In the genomic region with DNA sequence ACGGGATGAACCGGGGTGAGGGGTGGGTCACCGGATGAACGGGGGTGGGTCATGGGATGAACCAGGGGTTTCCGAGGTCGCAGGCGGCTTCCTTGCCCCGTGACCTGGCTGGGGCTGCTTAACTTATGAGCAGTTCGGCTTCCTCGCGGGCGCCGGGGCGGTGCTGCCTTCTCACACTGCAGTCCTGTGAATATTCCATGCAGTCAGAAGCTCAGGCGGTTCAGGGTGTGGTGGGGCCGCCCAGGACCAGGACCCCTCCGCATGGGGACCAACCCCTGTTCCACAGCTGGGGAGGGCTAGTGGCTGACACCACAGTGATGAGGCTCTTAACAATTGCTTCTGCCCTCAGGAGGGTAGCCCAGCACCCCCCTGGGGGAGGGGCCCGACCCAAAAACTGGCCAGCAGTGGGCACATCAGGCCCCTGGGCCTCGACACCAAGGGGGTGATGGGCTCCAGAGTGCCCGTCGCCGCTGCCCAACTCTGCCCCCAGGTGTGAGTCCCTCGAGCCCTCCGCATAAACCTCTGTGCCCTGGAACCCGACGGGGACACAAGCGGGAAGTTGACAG, we compare ENCODE assay signal across 18 cellular contexts. TPM values are rescaled to one million over a fixed set of nuclear protein-coding genes. Genes with fewer than 3 reads are reported as not detected.
DNase-seq lines count a peak whose midpoint lies in the region; ATAC-seq and TF ChIP-seq lines count a peak whose summit lies in the region.
"Had no signal": no experiment of that assay in that cellular context is flagged by ENCODE, and none has a peak within 500 bp of the region (broad histone marks: within the 10 kb centered on the region; RNA-seq: fewer than 3 reads in every experiment).

No MANE protein-coding gene starts in this region.

- H3K27ac ChIP-seq in GM23338 (ENCODE audit: low read depth) (no peak overlapping the region), endodermal cell (ENCODE audit: low read depth, low read length) (no peak overlapping the region), esophagus squamous epithelium (no peak overlapping the region)
- H3K27ac ChIP-seq: cardiac muscle cell, SK-N-MC, thoracic aorta had no signal

- H3K36me3 ChIP-seq in GM23338 (ENCODE audit: insufficient read depth) (no peaks in the 10 kb centered on the region), endodermal cell (ENCODE audit: control insufficient read depth, insufficient read depth, low read length) (no peaks in the 10 kb centered on the region), esophagus squamous epithelium (no peaks in the 10 kb centered on the region)
- H3K36me3 ChIP-seq: cardiac muscle cell, thoracic aorta had no signal

- no peak for TF ChIP-seq POLR2A in esophagus squamous epithelium (IDR thresholded peaks at IDR 0.05)

- intact Hi-C loops in CD14-positive monocyte (cut with micrococcal nuclease) (no loop called here), esophagus squamous epithelium (cut with DNase I) (no loop called here)

- 0 out of 2 replicates have a peak, but pooled peaks cover 2% of the 10 kb centered on the region for H3F3A ChIP-seq in GM23338 (replicated peaks; ENCODE audit: low read depth)

- H3K4me3 ChIP-seq in GM23338 (no peak overlapping the region), endodermal cell (ENCODE audit: low read length) (no peak overlapping the region), esophagus squamous epithelium (no peak overlapping the region)
- H3K4me3 ChIP-seq: cardiac muscle cell, SK-N-MC, thoracic aorta had no signal

- no peaks in the 10 kb centered on the region for H3K4me1 ChIP-seq in GM23338 (ENCODE audit: insufficient read depth)
- H3K4me1 ChIP-seq in endodermal cell (ENCODE audit: control insufficient read depth, insufficient read depth, low read length) = no peaks in the 10 kb centered on the region
- H3K4me1 ChIP-seq in esophagus squamous epithelium = no peaks in the 10 kb centered on the region

- DNase-seq in CD14-positive monocyte (ENCODE audit: low spot score) (peak; percentile 36), GM23338 (ENCODE audit: low spot score) (no peak), endodermal cell (peak; percentile 57), osteocyte (ENCODE audit: extremely low spot score, unreplicated experiment) (peak; percentile 85), NCI-H1105 (lab: John Stamatoyannopoulos, UW) (no peak), COLO668 (lab: John Stamatoyannopoulos, UW; ENCODE audit: unreplicated experiment) (no peak), NCI-H2171 (lab: John Stamatoyannopoulos, UW) (no peak), esophagus squamous epithelium (lab: John Stamatoyannopoulos, UW) (no peak)
- DNase-seq: effector memory CD4-positive, alpha-beta T cell; GF-D8; hypothalamus; midbrain; NCI-H2029; stimulated activated CD4-positive, alpha-beta T cell treated with anti-CD3 and anti-CD28 coated beads, Interleukin-2, amount 100 ng/mL, for 48 hours had no signal

- no peak overlapping the region for H3K4me2 ChIP-seq in GM23338

- H3K27me3 Mint-ChIP-seq in CD14-positive monocyte (ENCODE audit: low read depth in 3 of 3) = peaks cover 29 to 55% (median 30%) of the 10 kb centered on the region in 3 donors
- peaks cover 14% of the 10 kb centered on the region for H3K27me3 Mint-ChIP-seq in GM23338 (ENCODE audit: insufficient read depth, low read depth, poor library complexity)
- peaks cover 18% of the 10 kb centered on the region for H3K27me3 Mint-ChIP-seq in endodermal cell (ENCODE audit: insufficient read depth)
- peaks cover 10% of the 10 kb centered on the region for H3K27me3 Mint-ChIP-seq in osteocyte (ENCODE audit: unreplicated experiment)

- peaks cover 12% of the 10 kb centered on the region; the same call in 1 of the 2 replicates for H3K27me3 ChIP-seq in GM23338 (ENCODE audit: insufficient read depth)
- H3K27me3 ChIP-seq in endodermal cell (ENCODE audit: control insufficient read depth, insufficient read depth, low read length, poor library complexity, severe bottlenecking) = peaks cover 11% of the 10 kb centered on the region
- H3K27me3 ChIP-seq in esophagus squamous epithelium = peaks cover 0 to 56% (median 0%) of the 10 kb centered on the region in 4 donors

- H3K9me3 Mint-ChIP-seq in CD14-positive monocyte = peaks cover 7 to 38% (median 20%) of the 10 kb centered on the region in 7 donors
- H3K9me3 Mint-ChIP-seq in GM23338 = peaks cover 5% of the 10 kb centered on the region; the same call in 2 of the 3 replicates
- peaks cover under 1% of the 10 kb centered on the region for H3K9me3 Mint-ChIP-seq in endodermal cell
- no peaks in the 10 kb centered on the region for H3K9me3 Mint-ChIP-seq in osteocyte (ENCODE audit: unreplicated experiment)
- H3K9me3 Mint-ChIP-seq: activated T-helper 2 cell treated with anti-CD3 and anti-CD28 coated beads, Interferon-gamma antibody, Interleukin-2, Interleukin-4, amounts not matched to agents 10 μg/mL and 5 μg/mL and 100 μg/mL, durations not matched to agents 14 hours and 24 hours and 36 hours had no signal

- 90 to 94% methylated on average over 24 to 27 of the region's 27 CpGs for WGBS in endodermal cell (ENCODE audit: insufficient coverage in 1 of 2, insufficient read length in 1 of 2), 2 experiments
- WGBS in esophagus squamous epithelium, 2 donors = 80 to 96% methylated on average over 5 to 14 of the region's 27 CpGs

- H3K9me2 ChIP-seq in GM23338 (ENCODE audit: insufficient read depth) = no peaks in the 10 kb centered on the region

- H3K36me3 Mint-ChIP-seq in CD14-positive monocyte (no peaks in the 10 kb centered on the region), GM23338 (ENCODE audit: low read depth) (no peaks in the 10 kb centered on the region), endodermal cell (ENCODE audit: low read depth) (no peaks in the 10 kb centered on the region), osteocyte (ENCODE audit: unreplicated experiment) (no peaks in the 10 kb centered on the region)

- no peaks in the 10 kb centered on the region for H4K20me1 ChIP-seq in GM23338 (replicated peaks; ENCODE audit: insufficient read depth)

- H3K9me3 ChIP-seq in endodermal cell (ENCODE audit: control insufficient read depth, low read length) (no peaks in the 10 kb centered on the region), esophagus squamous epithelium (peaks cover 0 to 5% (median 0%) of the 10 kb centered on the region in 3 donors)

- ATAC-seq in GM23338 = peak; percentile 47

- TF ChIP-seq CTCF in CD14-positive monocyte (IDR thresholded peaks at IDR 0.05) = no peak
- no peak for TF ChIP-seq CTCF in GM23338 (conservative IDR thresholded peaks at IDR 0.05; ENCODE audit: low read depth in 2 of 2)
- TF ChIP-seq CTCF in endodermal cell (conservative IDR thresholded peaks at IDR 0.05) = no peak
- TF ChIP-seq CTCF in osteocyte (IDR thresholded peaks at IDR 0.05) = no peak
- no peak for TF ChIP-seq CTCF in esophagus squamous epithelium (IDR thresholded peaks at IDR 0.05)

- H3K27ac Mint-ChIP-seq in CD14-positive monocyte = no peak overlapping the region
- no peak overlapping the region for H3K27ac Mint-ChIP-seq in GM23338
- no peak overlapping the region for H3K27ac Mint-ChIP-seq in endodermal cell
- H3K27ac Mint-ChIP-seq in osteocyte (ENCODE audit: unreplicated experiment) = no peak overlapping the region
- H3K27ac Mint-ChIP-seq: activated T-helper 2 cell treated with anti-CD3 and anti-CD28 coated beads, Interferon-gamma antibody, Interleukin-2, Interleukin-4, amounts not matched to agents 10 μg/mL and 5 μg/mL and 100 μg/mL, durations not matched to agents 14 hours and 24 hours and 36 hours had no signal

- no peaks in the 10 kb centered on the region for H3K79me2 ChIP-seq in GM23338 (replicated peaks; ENCODE audit: insufficient read depth)

- H3K4me1 Mint-ChIP-seq in CD14-positive monocyte = no peaks in the 10 kb centered on the region
- H3K4me1 Mint-ChIP-seq in GM23338 = peaks cover 8% of the 10 kb centered on the region
- no peaks in the 10 kb centered on the region for H3K4me1 Mint-ChIP-seq in endodermal cell
- no peaks in the 10 kb centered on the region for H3K4me1 Mint-ChIP-seq in osteocyte (ENCODE audit: unreplicated experiment)

- no peak overlapping the region for H3K9ac ChIP-seq in endodermal cell (ENCODE audit: extremely low read depth, low read length, poor library complexity, severe bottlenecking)

- H2AFZ ChIP-seq in GM23338 = no peak overlapping the region

- H3K4me3 Mint-ChIP-seq in CD14-positive monocyte = no peak overlapping the region
- H3K4me3 Mint-ChIP-seq in GM23338 = no peak overlapping the region
- H3K4me3 Mint-ChIP-seq in endodermal cell = no peak overlapping the region
- H3K4me3 Mint-ChIP-seq in osteocyte (ENCODE audit: unreplicated experiment) = no peak overlapping the region

TF ChIP-seq in GM23338, 12 proteins besides CTCF, POLR2A, EP300 and RAD21 (continues in another document):
- TF ChIP-seq EZH2 (IDR thresholded peaks at IDR 0.05; ENCODE audit: low read depth, unreplicated experiment) (no peak), NANOG (IDR thresholded peaks at IDR 0.05; ENCODE audit: borderline replicate concordance) (no peak), CREB1 (CRISPR knock-in tag; IDR thresholded peaks at IDR 0.05; ENCODE audit: low read depth) (no peak)
- TF ChIP-seq, protein P1, sequence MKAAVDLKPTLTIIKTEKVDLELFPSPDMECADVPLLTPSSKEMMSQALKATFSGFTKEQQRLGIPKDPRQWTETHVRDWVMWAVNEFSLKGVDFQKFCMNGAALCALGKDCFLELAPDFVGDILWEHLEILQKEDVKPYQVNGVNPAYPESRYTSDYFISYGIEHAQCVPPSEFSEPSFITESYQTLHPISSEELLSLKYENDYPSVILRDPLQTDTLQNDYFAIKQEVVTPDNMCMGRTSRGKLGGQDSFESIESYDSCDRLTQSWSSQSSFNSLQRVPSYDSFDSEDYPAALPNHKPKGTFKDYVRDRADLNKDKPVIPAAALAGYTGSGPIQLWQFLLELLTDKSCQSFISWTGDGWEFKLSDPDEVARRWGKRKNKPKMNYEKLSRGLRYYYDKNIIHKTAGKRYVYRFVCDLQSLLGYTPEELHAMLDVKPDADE (IDR thresholded peaks at IDR 0.05) = no peak

RNA-seq across cellular contexts. Expression of a gene that starts 30.9 kb away (rescaled TPM):
- polyA plus RNA-seq in CD14-positive monocyte = under 1 TPM; 0.31 to 0.42 TPM
- total RNA-seq in GM23338 (2014; rRNA removed; shearing (Covaris generic)) = 2.2 and 3.1 TPM in 2 replicates
- 0.39 and 0.75 TPM in 2 replicates for polyA plus RNA-seq in GM23338 (2016; fragmentation: Nextera tagmentation; extraction: Ambion mirVana)
- 1 to 10 TPM; 1.3 to 1.5 TPM for total RNA-seq in endodermal cell
- polyA plus RNA-seq in endodermal cell (2013, experiment 1 of 2) = 1.5 TPM
- polyA plus RNA-seq in endodermal cell (2013, experiment 2 of 2) = 1.4 TPM
- total RNA-seq in osteocyte = 1.2 and 1.7 TPM in 2 replicates
- 1 to 10 TPM; 2.4 to 3.8 (median 3.5) TPM for total RNA-seq in esophagus squamous epithelium

RNA-seq across cellular contexts. Expression of a gene that starts 57.0 kb away (rescaled TPM):
- under 1 TPM; 0.13 to 0.24 TPM for polyA plus RNA-seq in CD14-positive monocyte
- 23.1 and 27.1 TPM in 2 replicates for total RNA-seq in GM23338 (2014; rRNA removed; shearing (Covaris generic))
- 12.5 and 15.5 TPM in 2 replicates for polyA plus RNA-seq in GM23338 (2016; fragmentation: Nextera tagmentation; extraction: Ambion mirVana)
- 10 to 100 TPM; 35.6 to 36.5 TPM for total RNA-seq in endodermal cell
- 16.6 TPM for polyA plus RNA-seq in endodermal cell (2013, experiment 1 of 2)
- 18.2 TPM for polyA plus RNA-seq in endodermal cell (2013, experiment 2 of 2)
- 5.4 and 7.6 TPM in 2 replicates for total RNA-seq in osteocyte
- 1 to 10 TPM; 2.7 to 8.6 (median 4.0) TPM for total RNA-seq in esophagus squamous epithelium

Comparison
In these comparisons a context has a peak if more than half of its experiments do, and no peak if none do; other contexts are left out.
1. DNase-seq: peak in CD14-positive monocyte (single experiment), endodermal cell (single experiment) and osteocyte (single experiment); none in GM23338 (single experiment), NCI-H1105 (single experiment), COLO668 (single experiment), NCI-H2171 (single experiment) and esophagus squamous epithelium (single experiment).